10 cellular contexts compared by ENCODE assay signal in the genomic region with DNA sequence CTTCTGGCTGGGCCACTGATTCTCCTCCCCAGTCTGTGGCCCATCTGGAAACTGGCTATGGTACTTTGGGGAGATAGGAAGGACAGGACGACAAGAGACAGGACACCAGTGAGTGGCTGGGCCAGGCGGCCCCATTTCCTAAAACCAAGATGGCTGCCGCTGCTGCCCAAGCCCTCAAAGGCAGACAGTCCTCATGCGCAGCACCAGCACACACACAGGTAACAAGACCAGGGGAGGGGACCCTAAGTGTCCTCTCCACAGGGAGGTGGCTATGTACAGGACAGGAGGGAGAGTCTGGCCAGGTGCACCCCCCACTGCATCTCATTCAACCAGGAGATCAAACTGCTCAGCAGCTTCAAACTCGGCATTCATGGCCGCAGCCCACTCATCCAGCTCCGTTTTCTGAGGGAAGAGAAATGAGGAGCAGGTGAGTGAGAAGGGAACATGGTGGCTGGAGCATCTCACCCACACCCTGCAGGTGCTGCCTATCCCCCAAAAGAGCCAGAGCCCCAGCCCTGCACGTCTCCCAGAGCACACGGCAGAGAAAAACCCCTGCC. TPM values are rescaled to one million over a fixed set of nuclear protein-coding genes. Genes with fewer than 3 reads are reported as not detected.
A peak's percentile ranks its signal among the peaks of the same experiment; 100 is the strongest.
DNase-seq lines count a peak whose midpoint lies in the region; TF ChIP-seq lines count a peak whose summit lies in the region.
"Had no signal": no experiment of that assay in that cellular context is flagged by ENCODE, and none has a peak within 500 bp of the region (broad histone marks: within the 10 kb centered on the region; RNA-seq: fewer than 3 reads in every experiment).

No MANE protein-coding gene starts in this region.

- no peak overlapping the region for H3K27ac ChIP-seq in Karpas-422 (ENCODE audit: low read length)
- no peak overlapping the region for H3K27ac ChIP-seq in caudate nucleus (ENCODE audit: low read depth, low read length)

- no peaks in the 10 kb centered on the region for H3K27me3 ChIP-seq in Karpas-422 (ENCODE audit: low read length)
- H3K27me3 ChIP-seq: tibial nerve had no signal

- H3K27ac Mint-ChIP-seq in T-helper 1 cell treated with Interleukin-12 subunit alpha and Interleukin-12 subunit beta and Interleukin-4 antibody, amounts not matched to agents 30 μg/mL and 1 μg/mL, for 36 hours: peak overlapping the region; percentile 83
- H3K27ac Mint-ChIP-seq in glutamatergic neuron (ENCODE audit: unreplicated experiment): peak overlapping the region; percentile 91

- H3K4me2 ChIP-seq in Karpas-422 (ENCODE audit: low read depth, low read length, poor library complexity, severe bottlenecking): peak overlapping the region; percentile 9

- no peak overlapping the region for H2AFZ ChIP-seq in Karpas-422 (ENCODE audit: low read length)

- H3K9me3 ChIP-seq in Karpas-422 (ENCODE audit: low read length): no peaks in the 10 kb centered on the region
- H3K9me3 ChIP-seq: tibial nerve had no signal

- peak overlapping the region; percentile 2 for H3K4me3 Mint-ChIP-seq in T-helper 1 cell treated with Interleukin-12 subunit alpha and Interleukin-12 subunit beta and Interleukin-4 antibody, amounts not matched to agents 30 μg/mL and 1 μg/mL, for 36 hours
- H3K4me3 Mint-ChIP-seq in glutamatergic neuron (ENCODE audit: unreplicated experiment): no peak overlapping the region

- no peak for TF ChIP-seq CTCF in glutamatergic neuron (IDR thresholded peaks at IDR 0.05; ENCODE audit: partially characterized antibody, unreplicated experiment)

- DNase-seq in T-helper 1 cell (no peak), Karpas-422 (no peak), glutamatergic neuron (no peak), caudate nucleus (lab: John Stamatoyannopoulos, UW) (no peak), NOMO-1 (lab: John Stamatoyannopoulos, UW; ENCODE audit: unreplicated experiment in 2 of 2) (no peak)
- DNase-seq: aorta had no signal

- peaks cover 42% of the 10 kb centered on the region for H3K4me1 Mint-ChIP-seq in T-helper 1 cell treated with Interleukin-12 subunit alpha and Interleukin-12 subunit beta and Interleukin-4 antibody, amounts not matched to agents 30 μg/mL and 1 μg/mL, for 36 hours (ENCODE audit: low read depth)
- peaks cover 14% of the 10 kb centered on the region for H3K4me1 Mint-ChIP-seq in glutamatergic neuron (ENCODE audit: low read depth, unreplicated experiment)

- no peaks in the 10 kb centered on the region for H3K27me3 Mint-ChIP-seq in T-helper 1 cell treated with Interleukin-12 subunit alpha and Interleukin-12 subunit beta and Interleukin-4 antibody, amounts not matched to agents 30 μg/mL and 1 μg/mL, for 36 hours (ENCODE audit: low read depth)
- peaks cover 6% of the 10 kb centered on the region for H3K27me3 Mint-ChIP-seq in glutamatergic neuron (ENCODE audit: unreplicated experiment)
- H3K27me3 Mint-ChIP-seq: naive B cell had no signal

- H3K4me1 ChIP-seq in Karpas-422 (ENCODE audit: low read length): peaks cover 19% of the 10 kb centered on the region

- no peaks in the 10 kb centered on the region for H4K20me1 ChIP-seq in Karpas-422 (ENCODE audit: insufficient read depth, low read depth, low read length)

- H3K36me3 ChIP-seq in Karpas-422 (ENCODE audit: insufficient read depth, low read length): peaks cover 12% of the 10 kb centered on the region; the same call in 1 of the 2 replicates
- H3K36me3 ChIP-seq: tibial nerve had no signal

- H3K4me3 ChIP-seq in Karpas-422 (ENCODE audit: low read length): no peak overlapping the region
- H3K4me3 ChIP-seq: skin epidermis, tibial nerve had no signal

- H3K9me3 Mint-ChIP-seq in T-helper 1 cell treated with Interleukin-12 subunit alpha and Interleukin-12 subunit beta and Interleukin-4 antibody, amounts not matched to agents 30 μg/mL and 1 μg/mL, for 36 hours: no peaks in the 10 kb centered on the region
- H3K9me3 Mint-ChIP-seq in glutamatergic neuron (ENCODE audit: unreplicated experiment): peaks cover 7% of the 10 kb centered on the region
- H3K9me3 Mint-ChIP-seq: naive B cell had no signal

- no peak overlapping the region for H3K9ac ChIP-seq in Karpas-422 (ENCODE audit: low read length)

- H3K9me2 ChIP-seq in Karpas-422 (replicated peaks; ENCODE audit: insufficient read depth, low read length): no peaks in the 10 kb centered on the region

- H3K79me2 ChIP-seq in Karpas-422 (ENCODE audit: low read length): peaks cover 33% of the 10 kb centered on the region

- H3K36me3 Mint-ChIP-seq in T-helper 1 cell treated with Interleukin-12 subunit alpha and Interleukin-12 subunit beta and Interleukin-4 antibody, amounts not matched to agents 30 μg/mL and 1 μg/mL, for 36 hours (ENCODE audit: low read depth): peaks cover 38% of the 10 kb centered on the region
- no peaks in the 10 kb centered on the region for H3K36me3 Mint-ChIP-seq in glutamatergic neuron (ENCODE audit: unreplicated experiment)
- H3K36me3 Mint-ChIP-seq: naive B cell had no signal

RNA-seq across cellular contexts. Expression of gene CDCA5, which starts 5.0 kb away (rescaled TPM):
- 24.3 and 28.2 TPM in 2 replicates for total RNA-seq in Karpas-422 (2014; rRNA removed; shearing (Covaris generic); ENCODE audit: low replicate concordance)
- total RNA-seq in glutamatergic neuron (ENCODE audit: unreplicated experiment): 7.7 TPM

RNA-seq across cellular contexts. Expression of gene ZFPL1, which starts 5.2 kb away (rescaled TPM):
- total RNA-seq in Karpas-422 (2014; rRNA removed; shearing (Covaris generic); ENCODE audit: low replicate concordance): 19.0 and 40.7 TPM in 2 replicates
- total RNA-seq in glutamatergic neuron (ENCODE audit: unreplicated experiment): 33.9 TPM

RNA-seq across cellular contexts. Expression of gene VPS51, which starts 17.1 kb away (rescaled TPM):
- 78.9 and 193 TPM in 2 replicates for total RNA-seq in Karpas-422 (2014; rRNA removed; shearing (Covaris generic); ENCODE audit: low replicate concordance)
- 105 TPM for total RNA-seq in glutamatergic neuron (ENCODE audit: unreplicated experiment)

RNA-seq across cellular contexts. Expression of gene NAALADL1, which starts 20.5 kb away (rescaled TPM):
- total RNA-seq in Karpas-422 (2014; rRNA removed; shearing (Covaris generic); ENCODE audit: low replicate concordance): not detected in 2 replicates
- 1.6 TPM for total RNA-seq in glutamatergic neuron (ENCODE audit: unreplicated experiment)

RNA-seq across cellular contexts. Expression of gene TM7SF2, which starts 32.8 kb away (rescaled TPM):
- 160 and 161 TPM in 2 replicates for total RNA-seq in Karpas-422 (2014; rRNA removed; shearing (Covaris generic); ENCODE audit: low replicate concordance)
- 241 TPM for total RNA-seq in glutamatergic neuron (ENCODE audit: unreplicated experiment)
